Comparison of ENCODE assay signal across 21 cellular contexts in the genomic region with DNA sequence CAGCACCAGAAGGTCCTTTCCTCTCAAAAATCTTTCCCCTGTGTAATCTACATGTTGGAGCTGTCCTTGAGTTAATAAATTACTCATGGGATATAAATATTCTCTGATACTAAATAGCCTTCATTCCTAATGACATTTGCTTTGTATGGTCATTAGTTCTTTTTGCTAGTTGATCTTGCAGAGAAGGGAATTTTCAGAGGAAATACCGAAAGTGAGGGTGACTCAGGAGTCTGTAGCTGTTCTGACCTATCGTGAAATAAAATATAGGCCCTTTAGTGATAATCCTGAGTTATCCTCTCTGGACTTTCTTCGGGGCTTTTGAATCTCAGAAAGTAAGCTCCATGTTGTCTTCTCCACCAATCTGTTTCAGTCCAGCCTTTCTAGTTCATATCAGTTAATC. TPM values are rescaled to one million over a fixed set of nuclear protein-coding genes. Genes with fewer than 3 reads are reported as not detected.
DNase-seq lines count a peak whose midpoint lies in the region; ATAC-seq, FAIRE-seq and TF ChIP-seq lines count a peak whose summit lies in the region.
"Had no signal": no experiment of that assay in that cellular context is flagged by ENCODE, and none has a peak within 500 bp of the region (broad histone marks: within the 10 kb centered on the region; RNA-seq: fewer than 3 reads in every experiment).

No MANE protein-coding gene starts in this region.

- H3K4me1 Mint-ChIP-seq in activated T-helper 1 cell treated with anti-CD3 and anti-CD28 coated beads, Interleukin-12 subunit alpha, Interleukin-12 subunit beta, Interleukin-2, Interleukin-4 antibody, amounts not matched to agents 30 ng/mL and 10 ng/mL and 1 ng/mL, durations not matched to agents 14 hours and 24 hours and 36 hours (ENCODE audit: low read depth), result no peaks in the 10 kb centered on the region
- H3K4me1 Mint-ChIP-seq: activated naive CD4-positive, alpha-beta T cell treated with anti-CD3 and anti-CD28 coated beads, Interleukin-2, amount 50 U/mL, for 24 hours had no signal

- H3K36me3 ChIP-seq in ACC112 (ENCODE audit: insufficient read depth, low read length), result peaks cover 35% of the 10 kb centered on the region
- no peaks in the 10 kb centered on the region for H3K36me3 ChIP-seq in bronchial epithelial cell (ENCODE audit: control insufficient read depth, insufficient read depth, low read length)

- peaks cover 5% of the 10 kb centered on the region for H3K79me2 ChIP-seq in ACC112 (ENCODE audit: control insufficient read depth, insufficient read depth, low read length, unreplicated experiment)

- ATAC-seq in GM19035 (IDR thresholded peaks at IDR 0.05; ENCODE audit: unreplicated experiment) (no peak), HG03354 (IDR thresholded peaks at IDR 0.05; ENCODE audit: poor library complexity, severe bottlenecking, unreplicated experiment) (no peak)
- ATAC-seq: Right ventricle myocardium inferior; stimulated activated naive CD8-positive, alpha-beta T cell treated with anti-CD3 and anti-CD28 coated beads, Interleukin-15, Interleukin-2, amounts not matched to agents 100 U/mL and 50 U/mL, for 24 hours had no signal

- no peaks in the 10 kb centered on the region for H3K27me3 Mint-ChIP-seq in activated T-helper 1 cell treated with anti-CD3 and anti-CD28 coated beads, Interleukin-12 subunit alpha, Interleukin-12 subunit beta, Interleukin-2, Interleukin-4 antibody, amounts not matched to agents 30 ng/mL and 10 ng/mL and 1 ng/mL, durations not matched to agents 14 hours and 24 hours and 36 hours (ENCODE audit: insufficient read depth)
- H3K27me3 Mint-ChIP-seq: activated naive CD4-positive, alpha-beta T cell treated with anti-CD3 and anti-CD28 coated beads, Interleukin-2, amount 50 U/mL, for 24 hours had no signal

- H3K4me1 ChIP-seq in ACC112 (ENCODE audit: control insufficient read depth, insufficient read depth, low read length, unreplicated experiment), result peaks cover 54% of the 10 kb centered on the region

- no peaks in the 10 kb centered on the region for H3K27me3 ChIP-seq in ACC112 (ENCODE audit: insufficient read depth, low read length)
- no peaks in the 10 kb centered on the region for H3K27me3 ChIP-seq in bronchial epithelial cell (ENCODE audit: control insufficient read depth, insufficient read depth, low read length)

- H3K27ac ChIP-seq in ACC112 (ENCODE audit: low read depth, low read length), result peak overlapping the region; percentile 99

- intact Hi-C loops in activated T-helper 1 cell treated with anti-CD3 and anti-CD28 coated beads, Interleukin-12 subunit alpha, Interleukin-12 subunit beta, Interleukin-2, Interleukin-4 antibody, amounts not matched to agents 30 ng/mL and 10 ng/mL and 1 ng/mL, durations not matched to agents 14 hours and 24 hours and 36 hours (cut with micrococcal nuclease), result no loop called here

- H3K36me3 Mint-ChIP-seq in activated T-helper 1 cell treated with anti-CD3 and anti-CD28 coated beads, Interleukin-12 subunit alpha, Interleukin-12 subunit beta, Interleukin-2, Interleukin-4 antibody, amounts not matched to agents 30 ng/mL and 10 ng/mL and 1 ng/mL, durations not matched to agents 14 hours and 24 hours and 36 hours (ENCODE audit: low read depth), result peaks cover 46% of the 10 kb centered on the region

- no peak overlapping the region for H3K27ac Mint-ChIP-seq in activated T-helper 1 cell treated with anti-CD3 and anti-CD28 coated beads, Interleukin-12 subunit alpha, Interleukin-12 subunit beta, Interleukin-2, Interleukin-4 antibody, amounts not matched to agents 30 ng/mL and 10 ng/mL and 1 ng/mL, durations not matched to agents 14 hours and 24 hours and 36 hours
- H3K27ac Mint-ChIP-seq: activated naive CD4-positive, alpha-beta T cell treated with anti-CD3 and anti-CD28 coated beads, Interleukin-2, amount 50 U/mL, for 24 hours had no signal

- no peaks in the 10 kb centered on the region for H3K9me3 Mint-ChIP-seq in activated T-helper 1 cell treated with anti-CD3 and anti-CD28 coated beads, Interleukin-12 subunit alpha, Interleukin-12 subunit beta, Interleukin-2, Interleukin-4 antibody, amounts not matched to agents 30 ng/mL and 10 ng/mL and 1 ng/mL, durations not matched to agents 14 hours and 24 hours and 36 hours
- H3K9me3 Mint-ChIP-seq: activated naive CD4-positive, alpha-beta T cell treated with anti-CD3 and anti-CD28 coated beads, Interleukin-2, amount 50 U/mL, for 24 hours had no signal

- no peak for TF ChIP-seq CTCF in bronchial epithelial cell (IDR thresholded peaks at IDR 0.05; ENCODE audit: insufficient read depth, low read length, severe bottlenecking)

- DNase-seq in HT1080 (ENCODE audit: low read depth), result peak; percentile 50
- DNase-seq in bronchial epithelial cell (ENCODE audit: low read depth), result peak; percentile 79
- DNase-seq in hepatic stellate cell (ENCODE audit: low spot score), result peak; percentile 29
- no peak for DNase-seq in NCI-H2107 (lab: John Stamatoyannopoulos, UW)
- DNase-seq in activated T-helper 1 cell treated with anti-CD3 and anti-CD28 coated beads, Interleukin-12 subunit alpha, Interleukin-12 subunit beta, Interleukin-2, Interleukin-4 antibody, amounts not matched to agents 30 ng/mL and 10 ng/mL and 1 ng/mL, durations not matched to agents 14 hours and 24 hours and 36 hours (ENCODE audit: low spot score), result no peak
- DNase-seq: activated CD4-positive, alpha-beta T cell treated with anti-CD3 and anti-CD28 coated beads for 4 hours; COR-L47; GF-D8; hippocampal formation; KBM-7; NCI-H1417; NCI-H2227 treated with DMSO at 0.1 percent for 48 hours; stimulated activated CD4-positive, alpha-beta T cell treated with anti-CD3 and anti-CD28 coated beads, Interleukin-12 subunit alpha, Interleukin-12 subunit beta, amount 100 ng/mL, for 4 hours; stimulated activated naive CD8-positive, alpha-beta T cell treated with anti-CD3 and anti-CD28 coated beads, Interleukin-15, Interleukin-2, amounts not matched to agents 100 U/mL and 50 U/mL, for 24 hours; T1000 had no signal

- H3K4me3 Mint-ChIP-seq in activated T-helper 1 cell treated with anti-CD3 and anti-CD28 coated beads, Interleukin-12 subunit alpha, Interleukin-12 subunit beta, Interleukin-2, Interleukin-4 antibody, amounts not matched to agents 30 ng/mL and 10 ng/mL and 1 ng/mL, durations not matched to agents 14 hours and 24 hours and 36 hours, result no peak overlapping the region
- H3K4me3 Mint-ChIP-seq: activated naive CD4-positive, alpha-beta T cell treated with anti-CD3 and anti-CD28 coated beads, Interleukin-2, amount 50 U/mL, for 24 hours had no signal

- FAIRE-seq in bronchial epithelial cell (lab: Jason Lieb, UNC), result no peak
- FAIRE-seq: endometrium had no signal

- H3K4me3 ChIP-seq in ACC112 (ENCODE audit: low read depth, low read length) (peak overlapping the region; percentile 39), bronchial epithelial cell (ENCODE audit: low read depth, low read length) (no peak overlapping the region)

- peak overlapping the region; percentile 76 for H2AFZ ChIP-seq in ACC112 (ENCODE audit: low read length, unreplicated experiment)

RNA-seq across cellular contexts. Expression of gene CLDN12, which starts 19.4 kb away (rescaled TPM):
- 27.5 and 43.9 TPM in 2 replicates for total RNA-seq in HT1080 (2014; rRNA removed; shearing (Covaris generic))
- polyA plus RNA-seq in HT1080 (2015; cell fraction: cytosol; rRNA removed), result 37.1 and 43.3 TPM in 2 replicates
- polyA plus RNA-seq in HT1080 (2015; cell fraction: nucleus; rRNA removed), result 91.1 and 92.6 TPM in 2 replicates
- 59.5 and 89.7 TPM in 2 replicates for total RNA-seq in bronchial epithelial cell
- total RNA-seq in activated T-helper 1 cell treated with anti-CD3 and anti-CD28 coated beads, Interleukin-12 subunit alpha, Interleukin-12 subunit beta, Interleukin-2, Interleukin-4 antibody, amounts not matched to agents 30 ng/mL and 10 ng/mL and 1 ng/mL, durations not matched to agents 14 hours and 24 hours and 36 hours, result 4.4 and 6.2 TPM in 2 replicates

RNA-seq across cellular contexts. Expression of gene GTPBP10, which starts 37.4 kb away (rescaled TPM):
- 15.1 and 15.5 TPM in 2 replicates for total RNA-seq in HT1080 (2014; rRNA removed; shearing (Covaris generic))
- 20.0 and 24.1 TPM in 2 replicates for polyA plus RNA-seq in HT1080 (2015; cell fraction: cytosol; rRNA removed)
- polyA plus RNA-seq in HT1080 (2015; cell fraction: nucleus; rRNA removed), result 35.5 and 38.2 TPM in 2 replicates
- 16.8 and 17.3 TPM in 2 replicates for total RNA-seq in bronchial epithelial cell
- total RNA-seq in activated T-helper 1 cell treated with anti-CD3 and anti-CD28 coated beads, Interleukin-12 subunit alpha, Interleukin-12 subunit beta, Interleukin-2, Interleukin-4 antibody, amounts not matched to agents 30 ng/mL and 10 ng/mL and 1 ng/mL, durations not matched to agents 14 hours and 24 hours and 36 hours, result 32.6 and 36.2 TPM in 2 replicates

Comparison
In these comparisons a context has a peak if more than half of its experiments do, and no peak if none do; other contexts are left out.
1. DNase-seq: peak in HT1080 (single experiment), bronchial epithelial cell (single experiment) and hepatic stellate cell (single experiment); none in NCI-H2107 (single experiment) and activated T-helper 1 cell treated with anti-CD3 and anti-CD28 coated beads, Interleukin-12 subunit alpha, Interleukin-12 subunit beta, Interleukin-2, Interleukin-4 antibody, amounts not matched to agents 30 ng/mL and 10 ng/mL and 1 ng/mL, durations not matched to agents 14 hours and 24 hours and 36 hours (single experiment).